9 cellular contexts compared by ENCODE assay signal in the genomic region with DNA sequence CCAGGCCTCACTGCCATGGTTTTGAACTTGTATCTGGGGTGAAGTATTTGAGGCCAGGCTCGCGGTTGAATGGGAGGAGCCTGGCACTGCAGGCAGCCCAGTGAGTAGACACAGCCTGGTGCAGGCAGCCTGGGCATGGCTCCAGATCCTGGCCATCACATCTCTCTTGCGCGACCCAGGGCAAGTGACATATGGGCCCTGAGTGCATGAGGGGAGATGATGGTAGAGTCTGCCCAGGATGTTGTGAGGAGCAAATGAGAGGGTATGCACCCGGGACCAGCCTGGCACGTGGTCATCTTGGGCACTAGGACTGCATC.
DNase-seq lines count a peak whose midpoint lies in the region; ATAC-seq lines count a peak whose summit lies in the region.
"Had no signal": no experiment of that assay in that cellular context is flagged by ENCODE, and none has a peak within 500 bp of the region (broad histone marks: within the 10 kb centered on the region; RNA-seq: fewer than 3 reads in every experiment).

No MANE protein-coding gene starts in this region.

- no peaks in the 10 kb centered on the region for H3K36me3 ChIP-seq in stomach smooth muscle (ENCODE audit: control insufficient read depth in 2 of 2, insufficient read depth in 2 of 2, low read length in 2 of 2)

- H3K27me3 ChIP-seq in stomach smooth muscle (ENCODE audit: control insufficient read depth in 1 of 2, insufficient read depth in 2 of 2, low read length in 2 of 2) = no peaks in the 10 kb centered on the region

- H3K27ac ChIP-seq in stomach smooth muscle (ENCODE audit: low read length) = peak overlapping the region; percentile 24

- peaks cover 22% of the 10 kb centered on the region for H3K4me1 ChIP-seq in stomach smooth muscle (ENCODE audit: control insufficient read depth, insufficient read depth, low read length)

- ATAC-seq in GM19463 (IDR thresholded peaks at IDR 0.05; ENCODE audit: unreplicated experiment) = no peak
- ATAC-seq: WTC11 had no signal

- DNase-seq in HT1080 (ENCODE audit: low read depth) = peak; percentile 34
- DNase-seq in astrocyte of the hippocampus (ENCODE audit: low read depth, low spot score) = peak; percentile 62
- DNase-seq in inferior parietal cortex (ENCODE audit: extremely low spot score) = peak; percentile 28
- DNase-seq in effector CD4-positive, alpha-beta T cell = no peak
- DNase-seq in NCI-H345 (lab: John Stamatoyannopoulos, UW) = no peak
- DNase-seq in stimulated activated CD4-positive, alpha-beta T cell treated with anti-CD3 and anti-CD28 coated beads, Interleukin-12 subunit alpha, Interleukin-12 subunit beta, amount 100 ng/mL, for 4 hours = no peak

- no peaks in the 10 kb centered on the region for H3K9me3 ChIP-seq in stomach smooth muscle (ENCODE audit: control insufficient read depth in 2 of 2, low read length in 2 of 2)

- H3K9ac ChIP-seq in stomach smooth muscle (ENCODE audit: low read length in 2 of 2) = no peak overlapping the region

- no peak overlapping the region for H3K4me3 ChIP-seq in stomach smooth muscle (ENCODE audit: low read length in 2 of 2)

Comparison
In these comparisons a context has a peak if more than half of its experiments do, and no peak if none do; other contexts are left out.
1. DNase-seq: peak in HT1080 (single experiment), astrocyte of the hippocampus (single experiment) and inferior parietal cortex (single experiment); none in effector CD4-positive, alpha-beta T cell (single experiment), NCI-H345 (single experiment) and stimulated activated CD4-positive, alpha-beta T cell treated with anti-CD3 and anti-CD28 coated beads, Interleukin-12 subunit alpha, Interleukin-12 subunit beta, amount 100 ng/mL, for 4 hours (single experiment).